In genomic region chr11:2391663-2391975, GRCh38 we compare ENCODE assay signal across 1 cellular context.
TF ChIP-seq lines count a peak whose summit lies in the region.

No MANE protein-coding gene starts in this region.

TF ChIP-seq in HepG2, 621 proteins besides CTCF, POLR2A, EP300 and RAD21:
- TF ChIP-seq ZNF543 (CRISPR knock-in tag; IDR thresholded peaks at IDR 0.05) (no peak), JUNB (CRISPR knock-in tag; IDR thresholded peaks at IDR 0.05; ENCODE audit: borderline replicate concordance) (no peak), SP140L (CRISPR knock-in tag; IDR thresholded peaks at IDR 0.05; ENCODE audit: borderline replicate concordance) (no peak), TBX2 (CRISPR knock-in tag; IDR thresholded peaks at IDR 0.05; ENCODE audit: borderline replicate concordance) (no peak), HNRNPUL1 (IDR thresholded peaks at IDR 0.05; ENCODE audit: low read depth, low read length) (no peak), MED13 (CRISPR knock-in tag; IDR thresholded peaks at IDR 0.05) (no peak), NFE2L1 (CRISPR knock-in tag; IDR thresholded peaks at IDR 0.05; ENCODE audit: borderline replicate concordance) (no peak), MYC (CRISPR knock-in tag; IDR thresholded peaks at IDR 0.05; ENCODE audit: borderline replicate concordance) (no peak), MAX (IDR thresholded peaks at IDR 0.05) (no peak), NFE2L2 (IDR thresholded peaks at IDR 0.05; ENCODE audit: low read length) (no peak), HHEX (CRISPR knock-in tag; IDR thresholded peaks at IDR 0.05) (no peak), HDAC2 (CRISPR knock-in tag; IDR thresholded peaks at IDR 0.05) (no peak), ZNF609 (CRISPR knock-in tag; IDR thresholded peaks at IDR 0.05; ENCODE audit: borderline replicate concordance) (no peak)
- TF ChIP-seq, protein P1, sequence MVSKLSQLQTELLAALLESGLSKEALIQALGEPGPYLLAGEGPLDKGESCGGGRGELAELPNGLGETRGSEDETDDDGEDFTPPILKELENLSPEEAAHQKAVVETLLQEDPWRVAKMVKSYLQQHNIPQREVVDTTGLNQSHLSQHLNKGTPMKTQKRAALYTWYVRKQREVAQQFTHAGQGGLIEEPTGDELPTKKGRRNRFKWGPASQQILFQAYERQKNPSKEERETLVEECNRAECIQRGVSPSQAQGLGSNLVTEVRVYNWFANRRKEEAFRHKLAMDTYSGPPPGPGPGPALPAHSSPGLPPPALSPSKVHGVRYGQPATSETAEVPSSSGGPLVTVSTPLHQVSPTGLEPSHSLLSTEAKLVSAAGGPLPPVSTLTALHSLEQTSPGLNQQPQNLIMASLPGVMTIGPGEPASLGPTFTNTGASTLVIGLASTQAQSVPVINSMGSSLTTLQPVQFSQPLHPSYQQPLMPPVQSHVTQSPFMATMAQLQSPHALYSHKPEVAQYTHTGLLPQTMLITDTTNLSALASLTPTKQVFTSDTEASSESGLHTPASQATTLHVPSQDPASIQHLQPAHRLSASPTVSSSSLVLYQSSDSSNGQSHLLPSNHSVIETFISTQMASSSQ (IDR thresholded peaks at IDR 0.05; ENCODE audit: low read depth), result no peak
- TF ChIP-seq, protein P1 (CRISPR knock-in tag; IDR thresholded peaks at IDR 0.05; ENCODE audit: borderline replicate concordance), result no peak
